18 cellular contexts compared by ENCODE assay signal in the genomic region with DNA sequence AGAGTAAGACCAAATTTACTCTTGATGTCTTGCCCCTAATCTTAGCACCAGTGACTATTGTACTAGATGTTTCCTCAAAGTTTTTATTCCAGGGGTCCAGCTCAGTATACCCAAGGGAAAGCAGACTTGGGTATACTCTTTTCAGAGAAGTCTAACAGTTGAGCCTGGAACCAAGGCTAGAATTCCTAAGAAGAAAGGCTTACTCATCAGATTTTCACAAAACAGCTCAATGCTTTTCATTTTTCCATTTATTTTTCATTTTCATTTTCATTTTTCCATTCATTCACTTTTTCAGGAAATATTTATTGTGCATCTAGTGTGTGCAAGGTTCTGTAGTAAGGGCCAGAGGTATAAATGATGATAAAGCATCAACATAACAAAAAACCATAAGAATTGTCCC.
"Had no signal": no experiment of that assay in that cellular context is flagged by ENCODE, and none has a peak within 500 bp of the region (broad histone marks: within the 10 kb centered on the region; RNA-seq: fewer than 3 reads in every experiment).

No MANE protein-coding gene starts in this region.

- H3K27ac Mint-ChIP-seq: activated naive CD8-positive, alpha-beta T cell; naive B cell had no signal

- H3K36me3 ChIP-seq: adrenal gland, ascending aorta, esophagus squamous epithelium, heart right ventricle, neutrophil, pancreas, right atrium auricular region, upper lobe of right lung had no signal

- DNase-seq: activated T-cell treated with anti-CD3 and anti-CD28 coated beads, Interleukin-2, amount 50 U/mL, for 1 hour; adrenal gland; esophagus squamous epithelium; heart right ventricle; left colon; naive B cell; pancreas; psoas muscle; stimulated activated CD4-positive, alpha-beta T cell treated with anti-CD3 and anti-CD28 coated beads, Interleukin-4, amount 100 ng/mL, for 24 hours; stimulated activated naive CD8-positive, alpha-beta T cell treated with anti-CD3 and anti-CD28 coated beads, Interleukin-15, Interleukin-2, amounts not matched to agents 100 U/mL and 50 U/mL, for 24 hours; T-helper 9 cell; upper lobe of right lung had no signal

- H3K27me3 ChIP-seq: adrenal gland, ascending aorta, esophagus squamous epithelium, heart right ventricle, pancreas, right atrium auricular region, upper lobe of right lung had no signal

- H3K4me3 Mint-ChIP-seq: activated naive CD8-positive, alpha-beta T cell; endodermal cell; naive B cell had no signal

- H3K4me1 Mint-ChIP-seq: naive B cell had no signal

- H3K36me3 Mint-ChIP-seq: activated naive CD8-positive, alpha-beta T cell; naive B cell had no signal

- FAIRE-seq: pancreas had no signal

- H3K27me3 Mint-ChIP-seq: activated naive CD8-positive, alpha-beta T cell had no signal

- H3K4me1 ChIP-seq: ascending aorta, pancreas, psoas muscle, right atrium auricular region, upper lobe of right lung had no signal

- H3K9me3 ChIP-seq: adrenal gland, ascending aorta, esophagus squamous epithelium, heart right ventricle, neutrophil, pancreas, psoas muscle, right atrium auricular region, upper lobe of right lung had no signal

- H3K27ac ChIP-seq: ascending aorta, coronary artery, esophagus squamous epithelium, heart right ventricle, neutrophil, pancreas, psoas muscle, right atrium auricular region, upper lobe of right lung had no signal

- H3K4me3 ChIP-seq: ascending aorta, coronary artery, heart right ventricle, pancreas, psoas muscle, right atrium auricular region, upper lobe of right lung had no signal

- ATAC-seq: psoas muscle, upper lobe of right lung had no signal

- H3K9me3 Mint-ChIP-seq: endodermal cell had no signal
